ENCODE assay signal across 7 cellular contexts in genomic region chr2:195665153-195665552, GRCh38. TPM values are rescaled to one million over a fixed set of nuclear protein-coding genes. Genes with fewer than 3 reads are reported as not detected.
DNase-seq lines count a peak whose midpoint lies in the region; ATAC-seq and TF ChIP-seq lines count a peak whose summit lies in the region.
"Not testable (repeated sequence)": the region's sequence is repeated elsewhere in the genome, so short reads cannot be mapped to it uniquely, and the experiment has no call there.

No MANE protein-coding gene starts in this region.

- CTCF ChIA-PET in CD8-positive, alpha-beta memory T cell (lab: Charles Lee): interaction anchor here (0.5 to 3.7 kb wide), 3 partner anchors 85 to 178 kb away, joined by 3 to 19 read pairs (median 3); no protein-coding TSS in a partner anchor
- CTCF ChIA-PET in WTC11 (lab: Charles Lee): interaction anchor here (1.2 to 3.1 kb wide), 3 partner anchors 30 to 402 kb away, joined by 4 to 9 read pairs (median 4); no protein-coding TSS in a partner anchor

- not testable (repeated sequence) for TF ChIP-seq CTCF in WTC11 (IDR thresholded peaks at IDR 0.05)

- H3K36me3 Mint-ChIP-seq in CD4-positive, CD25-positive, alpha-beta regulatory T cell; CD8-positive, alpha-beta memory T cell; WTC11; activated naive CD8-positive, alpha-beta T cell treated with anti-CD3 and anti-CD28 coated beads for 36 hours; memory B cell; naive thymus-derived CD8-positive, alpha-beta T cell: not testable (repeated sequence)

- not testable (repeated sequence) for H3K9me3 Mint-ChIP-seq in CD4-positive, CD25-positive, alpha-beta regulatory T cell; CD8-positive, alpha-beta memory T cell; WTC11; activated naive CD8-positive, alpha-beta T cell treated with anti-CD3 and anti-CD28 coated beads for 36 hours; memory B cell; naive thymus-derived CD8-positive, alpha-beta T cell

- not testable (repeated sequence) for H3K36me3 ChIP-seq in CD4-positive, CD25-positive, alpha-beta regulatory T cell (ENCODE audit: control insufficient read depth, insufficient read depth, low read length); CD8-positive, alpha-beta memory T cell (ENCODE audit: insufficient read depth, low read length)

- not testable (repeated sequence) for H3K4me3 ChIP-seq in CD4-positive, CD25-positive, alpha-beta regulatory T cell (ENCODE audit: low read depth, low read length); CD8-positive, alpha-beta memory T cell (ENCODE audit: low read length)

- H3K27ac Mint-ChIP-seq in CD4-positive, CD25-positive, alpha-beta regulatory T cell: peak overlapping the region; percentile 76 to 94 (median 92)
- peak overlapping the region in 7 of 8 donors; percentile 41 to 84 (median 54) for H3K27ac Mint-ChIP-seq in CD8-positive, alpha-beta memory T cell
- not testable (repeated sequence) for H3K27ac Mint-ChIP-seq in WTC11
- peak overlapping the region; percentile 65 for H3K27ac Mint-ChIP-seq in activated naive CD8-positive, alpha-beta T cell treated with anti-CD3 and anti-CD28 coated beads for 36 hours
- peak overlapping the region; percentile 45 for H3K27ac Mint-ChIP-seq in memory B cell
- H3K27ac Mint-ChIP-seq in naive thymus-derived CD8-positive, alpha-beta T cell: peak overlapping the region in 9 of 10 donors; percentile 60 to 99 (median 87)

- ATAC-seq in CD4-positive, CD25-positive, alpha-beta regulatory T cell (ENCODE audit: low read depth in 2 of 2); memory B cell (ENCODE audit: low read depth); naive thymus-derived CD8-positive, alpha-beta T cell: not testable (repeated sequence)
- ATAC-seq in WTC11: peak; percentile 25; the same call in 1 of the 2 replicates

- H3K4me1 Mint-ChIP-seq in CD4-positive, CD25-positive, alpha-beta regulatory T cell: peaks cover 35 to 75% (median 43%) of the 10 kb centered on the region in 4 donors
- H3K4me1 Mint-ChIP-seq in CD8-positive, alpha-beta memory T cell: peaks cover 58 to 82% (median 80%) of the 10 kb centered on the region in 3 donors
- H3K4me1 Mint-ChIP-seq in WTC11: peaks cover 32% of the 10 kb centered on the region
- peaks cover 54% of the 10 kb centered on the region for H3K4me1 Mint-ChIP-seq in activated naive CD8-positive, alpha-beta T cell treated with anti-CD3 and anti-CD28 coated beads for 36 hours
- H3K4me1 Mint-ChIP-seq in memory B cell: peaks cover 28% of the 10 kb centered on the region
- H3K4me1 Mint-ChIP-seq in naive thymus-derived CD8-positive, alpha-beta T cell: peaks cover 22 to 74% (median 59%) of the 10 kb centered on the region in 4 donors

- peaks cover 26% of the 10 kb centered on the region for H3K4me1 ChIP-seq in CD4-positive, CD25-positive, alpha-beta regulatory T cell (ENCODE audit: control insufficient read depth, insufficient read depth, low read length, poor library complexity, severe bottlenecking)
- H3K4me1 ChIP-seq in CD8-positive, alpha-beta memory T cell (ENCODE audit: insufficient read depth, low read length): peaks cover 49% of the 10 kb centered on the region

- not testable (repeated sequence) for H3K4me3 Mint-ChIP-seq in CD4-positive, CD25-positive, alpha-beta regulatory T cell; CD8-positive, alpha-beta memory T cell; WTC11; activated naive CD8-positive, alpha-beta T cell treated with anti-CD3 and anti-CD28 coated beads for 36 hours; memory B cell; naive thymus-derived CD8-positive, alpha-beta T cell

- not testable (repeated sequence) for H3K27me3 Mint-ChIP-seq in CD4-positive, CD25-positive, alpha-beta regulatory T cell; CD8-positive, alpha-beta memory T cell; WTC11 (ENCODE audit: low read depth); activated naive CD8-positive, alpha-beta T cell treated with anti-CD3 and anti-CD28 coated beads for 36 hours; memory B cell; naive thymus-derived CD8-positive, alpha-beta T cell

- POLR2A ChIA-PET in CD8-positive, alpha-beta memory T cell (lab: Charles Lee): interaction anchor here (0.5 to 1.9 kb wide), 2 partner anchors 8 to 1772 kb away, joined by 4 to 6 read pairs; partner anchors contain the start of gene SLC39A10
- POLR2A ChIA-PET in WTC11 (lab: Charles Lee): interaction anchor here (1.2 kb wide), 1 partner anchor 8 kb away, joined by 3 read pairs; the partner anchor contains the start of gene SLC39A10
- POLR2A ChIA-PET in naive thymus-derived CD8-positive, alpha-beta T cell (lab: Charles Lee): interaction anchor here (1.5 to 3.1 kb wide), 3 partner anchors 8 to 106 kb away, joined by 3 to 18 read pairs (median 7); partner anchors contain the start of gene SLC39A10

- not testable (repeated sequence) for H3K27me3 ChIP-seq in CD4-positive, CD25-positive, alpha-beta regulatory T cell (ENCODE audit: control insufficient read depth, insufficient read depth, low read length); CD8-positive, alpha-beta memory T cell (ENCODE audit: insufficient read depth, low read length, poor library complexity, severe bottlenecking)

- not testable (repeated sequence) for H3K9me3 ChIP-seq in CD4-positive, CD25-positive, alpha-beta regulatory T cell (ENCODE audit: control insufficient read depth in 2 of 2, low read length in 2 of 2); CD8-positive, alpha-beta memory T cell (ENCODE audit: low read length)

- DNase-seq in CD4-positive, CD25-positive, alpha-beta regulatory T cell; CD8-positive, alpha-beta memory T cell; WTC11 (ENCODE audit: low spot score); activated naive CD8-positive, alpha-beta T cell treated with anti-CD3 and anti-CD28 coated beads for 36 hours; memory B cell (ENCODE audit: low spot score in 2 of 2); naive thymus-derived CD8-positive, alpha-beta T cell: not testable (repeated sequence)
- DNase-seq in NCI-H748 (lab: John Stamatoyannopoulos, UW; ENCODE audit: unreplicated experiment): peak; percentile 17

- H3K27ac ChIP-seq in CD4-positive, CD25-positive, alpha-beta regulatory T cell (ENCODE audit: insufficient read depth, low read length, poor library complexity, severe bottlenecking); CD8-positive, alpha-beta memory T cell (ENCODE audit: low read depth, low read length): not testable (repeated sequence)

RNA-seq across cellular contexts. Expression of gene SLC39A10, which starts 8.1 kb away (rescaled TPM):
- 66.3 TPM for total RNA-seq in CD4-positive, CD25-positive, alpha-beta regulatory T cell
- 10 to 100 TPM in 3 of 4 donors, 1 to 10 TPM in 1; 9.2 to 16.3 (median 11.5) TPM for polyA plus RNA-seq in CD4-positive, CD25-positive, alpha-beta regulatory T cell
- total RNA-seq in CD8-positive, alpha-beta memory T cell: 10 to 100 TPM; 22.2 to 23.6 TPM
- 11.3 TPM for polyA plus RNA-seq in CD8-positive, alpha-beta memory T cell
- 141 to 167 TPM (median 144 TPM) in 3 replicates for total RNA-seq in WTC11 (2021)
- 10 to 100 TPM; 21.2 to 23.4 TPM for total RNA-seq in activated naive CD8-positive, alpha-beta T cell treated with anti-CD3 and anti-CD28 coated beads for 36 hours
- total RNA-seq in naive thymus-derived CD8-positive, alpha-beta T cell: 10 to 100 TPM; 77.3 to 80.4 TPM
- polyA plus RNA-seq in naive thymus-derived CD8-positive, alpha-beta T cell: 10 to 100 TPM in 2 of 3 donors, 1 to 10 TPM in 1; 8.1 to 14.6 (median 12.6) TPM
